ENCODE assay signal across 8 cellular contexts in genomic region chr17:50866950-50867855, GRCh38. TPM values are rescaled to one million over a fixed set of nuclear protein-coding genes. Genes with fewer than 3 reads are reported as not detected.
DNase-seq lines count a peak whose midpoint lies in the region; ATAC-seq and TF ChIP-seq lines count a peak whose summit lies in the region.

No MANE protein-coding gene starts in this region.

- TF ChIP-seq CTCF in LNCaP clone FGC (IDR thresholded peaks at IDR 0.05; ENCODE audit: control insufficient read depth, extremely low read depth, insufficient read depth) (no peak), fibroblast of lung (conservative IDR thresholded peaks at IDR 0.05 in 1 of 2, IDR thresholded peaks at IDR 0.05 in 1 of 2; ENCODE audit: low read depth in 1 of 2, low read length in 2 of 2) (no peak)

- peaks cover 5% of the 10 kb centered on the region for H3K4me1 ChIP-seq in fibroblast of lung (ENCODE audit: control insufficient read depth, extremely low read depth, insufficient read depth, low read length)

- H3K9ac ChIP-seq in fibroblast of lung (ENCODE audit: insufficient read depth, low read length): peak overlapping the region; percentile 86

- H3K27me3 Mint-ChIP-seq in activated T-helper 17 cell treated with anti-CD3 and anti-CD28 coated beads, Interleukin-2, amount 50 U/mL, for 72 hours: no peaks in the 10 kb centered on the region
- H3K27me3 Mint-ChIP-seq in naive B cell: no peaks in the 10 kb centered on the region

- DNase-seq in DMS79 treated with DMSO at 0.1 percent for 48 hours (lab: John Stamatoyannopoulos, UW): peak; percentile 94
- DNase-seq in GOT3 (lab: John Stamatoyannopoulos, UW): peak; percentile 76
- DNase-seq in LNCaP clone FGC (ENCODE audit: low read depth): peak; percentile 94
- DNase-seq in RPMI7951 (ENCODE audit: low read depth): peak; percentile 93
- peak; percentile 94 to 96 for DNase-seq in fibroblast of lung (ENCODE audit: low read depth in 2 of 2)
- DNase-seq in naive B cell: peak; percentile 88
- peak; percentile 70 to 92 for DNase-seq in stimulated activated effector memory CD8-positive, alpha-beta T cell treated with anti-CD3 and anti-CD28 coated beads, Interleukin-12 subunit alpha, Interleukin-12 subunit beta, amount 100 ng/mL, for 72 hours (ENCODE audit: low spot score in 2 of 2)

- H2AFZ ChIP-seq in fibroblast of lung (ENCODE audit: low read length): peak overlapping the region; percentile 86

- H3K9me3 Mint-ChIP-seq in activated T-helper 17 cell treated with anti-CD3 and anti-CD28 coated beads, Interleukin-2, amount 50 U/mL, for 72 hours: no peaks in the 10 kb centered on the region
- H3K9me3 Mint-ChIP-seq in naive B cell: peaks cover 0 to 3% (median 0%) of the 10 kb centered on the region in 7 donors
- H3K9me3 Mint-ChIP-seq in stimulated activated effector memory CD8-positive, alpha-beta T cell treated with anti-CD3 and anti-CD28 coated beads, Interleukin-12 subunit alpha, Interleukin-12 subunit beta, amount 100 ng/mL, for 72 hours: no peaks in the 10 kb centered on the region

- H3K27ac ChIP-seq in fibroblast of lung (ENCODE audit: insufficient read depth, low read length): peak overlapping the region; percentile 97

- H3K9me3 ChIP-seq in fibroblast of lung (ENCODE audit: control insufficient read depth, insufficient read depth, low read depth, low read length): no peaks in the 10 kb centered on the region

- peaks cover 34% of the 10 kb centered on the region for H3K79me2 ChIP-seq in fibroblast of lung (ENCODE audit: control insufficient read depth, insufficient read depth, low read length)

- ATAC-seq in activated T-helper 17 cell treated with anti-CD3 and anti-CD28 coated beads, Interleukin-2, amount 50 U/mL, for 72 hours (replicated peaks): peak; percentile 57
- peak; percentile 47 to 50 for ATAC-seq in naive B cell (ENCODE audit: low read depth in 2 of 2)
- ATAC-seq in stimulated activated effector memory CD8-positive, alpha-beta T cell treated with anti-CD3 and anti-CD28 coated beads, Interleukin-12 subunit alpha, Interleukin-12 subunit beta, amount 100 ng/mL, for 72 hours: peak; percentile 59

- H3K36me3 Mint-ChIP-seq in activated T-helper 17 cell treated with anti-CD3 and anti-CD28 coated beads, Interleukin-2, amount 50 U/mL, for 72 hours (ENCODE audit: low read depth): peaks cover 30% of the 10 kb centered on the region
- peaks cover 0 to 8% of the 10 kb centered on the region in 2 donors for H3K36me3 Mint-ChIP-seq in naive B cell
- peaks cover 61% of the 10 kb centered on the region for H3K36me3 Mint-ChIP-seq in stimulated activated effector memory CD8-positive, alpha-beta T cell treated with anti-CD3 and anti-CD28 coated beads, Interleukin-12 subunit alpha, Interleukin-12 subunit beta, amount 100 ng/mL, for 72 hours

- peaks cover 7% of the 10 kb centered on the region for H3K36me3 ChIP-seq in fibroblast of lung (ENCODE audit: control insufficient read depth, insufficient read depth, low read length)

- peaks cover 33% of the 10 kb centered on the region for H3K4me1 Mint-ChIP-seq in activated T-helper 17 cell treated with anti-CD3 and anti-CD28 coated beads, Interleukin-2, amount 50 U/mL, for 72 hours
- H3K4me1 Mint-ChIP-seq in naive B cell: peaks cover 30 to 54% (median 43%) of the 10 kb centered on the region in 3 donors
- H3K4me1 Mint-ChIP-seq in stimulated activated effector memory CD8-positive, alpha-beta T cell treated with anti-CD3 and anti-CD28 coated beads, Interleukin-12 subunit alpha, Interleukin-12 subunit beta, amount 100 ng/mL, for 72 hours: peaks cover 44% of the 10 kb centered on the region

- no peaks in the 10 kb centered on the region for H3K27me3 ChIP-seq in fibroblast of lung (ENCODE audit: control insufficient read depth, insufficient read depth, low read length)

- H3K4me3 Mint-ChIP-seq in activated T-helper 17 cell treated with anti-CD3 and anti-CD28 coated beads, Interleukin-2, amount 50 U/mL, for 72 hours: peak overlapping the region; percentile 88
- H3K4me3 Mint-ChIP-seq in naive B cell: peak overlapping the region; percentile 87 to 99 (median 96)
- H3K4me3 Mint-ChIP-seq in stimulated activated effector memory CD8-positive, alpha-beta T cell treated with anti-CD3 and anti-CD28 coated beads, Interleukin-12 subunit alpha, Interleukin-12 subunit beta, amount 100 ng/mL, for 72 hours: peak overlapping the region; percentile 87

- peak overlapping the region; percentile 96 for H3K27ac Mint-ChIP-seq in activated T-helper 17 cell treated with anti-CD3 and anti-CD28 coated beads, Interleukin-2, amount 50 U/mL, for 72 hours
- H3K27ac Mint-ChIP-seq in naive B cell: peak overlapping the region; percentile 95 to 100 (median 99)
- H3K27ac Mint-ChIP-seq in stimulated activated effector memory CD8-positive, alpha-beta T cell treated with anti-CD3 and anti-CD28 coated beads, Interleukin-12 subunit alpha, Interleukin-12 subunit beta, amount 100 ng/mL, for 72 hours: peak overlapping the region; percentile 94

- H3K4me2 ChIP-seq in fibroblast of lung (ENCODE audit: extremely low read depth, insufficient read depth, low read length): peak overlapping the region; percentile 99

- H3K4me3 ChIP-seq in LNCaP clone FGC (ENCODE audit: low read depth, low read length) (peak overlapping the region; percentile 83), fibroblast of lung (replicated peaks in 1 of 4; ENCODE audit: control extremely low read depth in 1 of 4, insufficient read depth in 1 of 4, low read depth in 3 of 4, low read length in 4 of 4) (peak overlapping the region; percentile 73 to 77 (median 74))

- no peaks in the 10 kb centered on the region for H4K20me1 ChIP-seq in fibroblast of lung (ENCODE audit: control insufficient read depth, extremely low read depth, insufficient read depth, low read length)

RNA-seq across cellular contexts. Expression of gene TOB1, which starts 1.0 kb away (rescaled TPM):
- total RNA-seq in RPMI7951 (2014; rRNA removed; shearing (Covaris generic)): 4.3 and 10.7 TPM in 2 replicates
- 10 to 100 TPM; 33.1 to 40.8 TPM for total RNA-seq in activated T-helper 17 cell treated with anti-CD3 and anti-CD28 coated beads, Interleukin-2, amount 50 U/mL, for 72 hours
- total RNA-seq in fibroblast of lung: 10.3 and 22.0 TPM in 2 replicates
- polyA plus RNA-seq in fibroblast of lung (39.6 and 40.5 TPM in 2 replicates), naive B cell (ENCODE audit: low read depth in 6 of 6) (10 to 100 TPM in 1 of 6 donors, 1 to 10 TPM in 5; 1.9 to 14.2 (median 9.3) TPM)
- polyA plus RNA-seq in fibroblast of lung (2012): 45.5 and 50.7 TPM in 2 replicates
- polyA minus RNA-seq in fibroblast of lung (ENCODE audit: low replicate concordance): 43.9 and 85.0 TPM in 2 replicates

RNA-seq across cellular contexts. Expression of gene WFIKKN2, which starts 31.8 kb away (rescaled TPM):
- total RNA-seq in RPMI7951 (2014; rRNA removed; shearing (Covaris generic)): not detected in 2 replicates
- not detected for total RNA-seq in activated T-helper 17 cell treated with anti-CD3 and anti-CD28 coated beads, Interleukin-2, amount 50 U/mL, for 72 hours
- under 0.01 and 0.33 TPM in 2 replicates for total RNA-seq in fibroblast of lung
- polyA plus RNA-seq in fibroblast of lung: 0.02 and 0.05 TPM in 2 replicates
- polyA plus RNA-seq in fibroblast of lung (2012): 0.05 and 0.09 TPM in 2 replicates
- 1.3 TPM in 1 of 2 replicates, not detected in the other for polyA minus RNA-seq in fibroblast of lung (ENCODE audit: low replicate concordance)
- polyA plus RNA-seq in naive B cell (ENCODE audit: low read depth in 6 of 6): not detected

Comparison
In these comparisons a context has a peak if more than half of its experiments do, and no peak if none do; other contexts are left out.
1. Peak in every context shown above with its lines: DNase-seq, ATAC-seq, H3K4me3 ChIP-seq and H3K27ac ChIP-seq.